Comparison of ENCODE assay signal across 1 cellular context in the genomic region with DNA sequence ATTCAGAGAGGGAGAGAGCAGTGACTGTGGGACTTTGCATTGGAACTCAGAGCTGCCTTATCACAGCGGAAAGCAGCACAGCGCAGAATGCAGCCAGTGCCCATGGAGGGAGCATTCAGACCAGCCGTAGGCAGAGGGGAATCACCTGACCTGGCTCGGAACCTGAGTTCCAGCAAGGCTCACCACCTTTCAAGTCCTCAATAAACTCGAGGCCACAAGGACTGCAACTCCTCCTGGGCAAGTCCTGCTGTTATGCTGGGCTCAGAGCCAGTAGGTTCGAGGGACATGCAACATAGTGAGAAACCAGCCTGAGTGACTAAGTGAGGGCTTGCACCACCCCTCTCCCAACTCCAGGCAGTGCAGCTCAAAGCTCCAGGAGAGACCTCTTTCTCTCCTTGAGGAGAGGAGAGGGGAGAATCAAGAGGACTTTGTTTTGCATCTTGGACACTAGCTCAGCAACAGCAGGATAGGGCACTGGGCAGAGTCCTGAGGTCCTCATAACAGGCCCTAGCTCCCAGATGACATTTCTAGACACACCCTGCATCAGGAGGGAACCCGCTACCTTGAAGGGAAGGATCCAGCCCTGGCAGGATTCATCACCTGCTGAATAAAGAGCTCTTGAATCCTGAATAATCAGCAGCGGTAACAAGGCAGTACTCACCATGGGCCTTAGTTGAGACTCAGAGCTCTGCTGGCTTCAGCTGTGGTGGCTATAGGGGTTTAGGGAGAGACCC.
TF ChIP-seq lines count a peak whose summit lies in the region.

No MANE protein-coding gene starts in this region.

TF ChIP-seq in SK-N-SH treated with all-trans-retinoic acid at 6 μM for 48 hours, 23 proteins besides CTCF, POLR2A, EP300 and RAD21 (continued from another document):
- no peak for TF ChIP-seq TSHZ2 (CRISPR knock-in tag; IDR thresholded peaks at IDR 0.05)
- no peak for TF ChIP-seq ISL1 (CRISPR knock-in tag; IDR thresholded peaks at IDR 0.05)
- TF ChIP-seq GLIS3 (CRISPR knock-in tag; IDR thresholded peaks at IDR 0.05) = no peak
- TF ChIP-seq ZC3H10 (CRISPR knock-in tag; IDR thresholded peaks at IDR 0.05) = no peak
- TF ChIP-seq TCF4 (CRISPR knock-in tag; IDR thresholded peaks at IDR 0.05; ENCODE audit: borderline replicate concordance) = no peak
- no peak for TF ChIP-seq ESRRG (CRISPR knock-in tag; IDR thresholded peaks at IDR 0.05)
- TF ChIP-seq CSDC2 (CRISPR knock-in tag; IDR thresholded peaks at IDR 0.05) = no peak
- no peak for TF ChIP-seq CREB5 (CRISPR knock-in tag; IDR thresholded peaks at IDR 0.05; ENCODE audit: low read depth)
- TF ChIP-seq OSR1 (CRISPR knock-in tag; IDR thresholded peaks at IDR 0.05) = no peak
- TF ChIP-seq RARB (CRISPR knock-in tag; IDR thresholded peaks at IDR 0.05) = no peak
- no peak for TF ChIP-seq BACH2 (CRISPR knock-in tag; IDR thresholded peaks at IDR 0.05; ENCODE audit: borderline replicate concordance)
